ENCODE assay signal across 8 cellular contexts in the genomic region with DNA sequence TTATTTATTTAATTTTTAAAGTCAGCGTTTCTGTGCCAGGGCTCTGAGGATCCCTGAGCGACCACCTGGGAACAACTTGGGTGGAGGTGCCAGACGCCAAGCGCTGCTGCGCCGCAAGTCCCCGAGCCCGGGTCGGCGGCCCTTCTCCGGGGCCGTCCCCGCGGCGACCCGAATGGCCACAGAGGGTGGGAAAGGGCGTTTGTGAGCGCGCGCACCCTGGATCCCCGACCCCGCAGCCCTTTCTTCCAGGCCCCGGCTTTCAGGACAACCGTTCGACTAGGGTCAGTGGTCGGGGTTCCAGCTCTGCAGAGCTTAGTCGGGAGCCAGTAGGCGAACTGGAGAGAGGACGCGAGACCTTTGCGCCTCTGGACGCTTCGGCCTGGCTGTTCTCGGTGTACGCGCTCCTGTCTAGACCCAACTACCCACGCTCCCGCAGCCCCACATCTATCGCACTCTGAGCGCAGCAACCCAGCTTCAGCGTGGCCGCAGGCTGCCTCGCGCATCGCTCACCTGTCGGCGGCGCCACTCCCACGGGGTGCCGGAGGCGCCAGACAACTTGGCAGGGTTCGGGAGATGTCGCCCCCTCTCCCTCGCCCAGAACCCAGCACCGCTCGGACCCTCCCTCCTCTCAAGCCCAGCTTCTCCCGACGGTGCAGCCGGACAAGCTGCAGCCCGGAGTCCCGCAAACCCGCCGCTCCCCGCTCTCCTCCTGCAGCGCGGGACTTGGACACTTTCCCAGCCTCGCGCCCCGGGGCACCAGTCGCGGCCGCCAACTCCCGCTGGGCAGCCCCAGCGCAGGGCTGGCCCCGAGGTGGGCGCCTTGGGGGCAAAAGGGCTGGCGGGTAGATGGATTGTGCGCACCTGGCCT. TPM values are rescaled to one million over a fixed set of nuclear protein-coding genes. Genes with fewer than 3 reads are reported as not detected.
DNase-seq lines count a peak whose midpoint lies in the region; ATAC-seq and TF ChIP-seq lines count a peak whose summit lies in the region.

No MANE protein-coding gene starts in this region.

- WGBS in gastroesophageal sphincter (ENCODE audit: low coverage in 1 of 2), 2 donors: 6% methylated on average over 29 of the region's 78 CpGs; no CpG with 5 or more reads in 1 of the 2 donors

- H3K4me3 ChIP-seq in gastroesophageal sphincter: peak overlapping the region; percentile 34 to 56

- no peak for TF ChIP-seq POLR2A in gastroesophageal sphincter (IDR thresholded peaks at IDR 0.05)

- no peaks in the 10 kb centered on the region for H3K36me3 ChIP-seq in gastroesophageal sphincter

- intact Hi-C loops in posterior vena cava (cut with DNase I): no loop called here

- in situ Hi-C loops in G401 (cut with HindIII; ENCODE audit: low sequenced_read_pairs): no loop called here

- ATAC-seq in gastroesophageal sphincter (no peak), GM18498 (IDR thresholded peaks at IDR 0.05; ENCODE audit: unreplicated experiment) (no peak)

- H3K27ac ChIP-seq in gastroesophageal sphincter: no peak overlapping the region

- peaks cover 0 to 35% (median 25%) of the 10 kb centered on the region in 3 donors for H3K4me1 ChIP-seq in gastroesophageal sphincter

- no peak for TF ChIP-seq EP300 in gastroesophageal sphincter (IDR thresholded peaks at IDR 0.05)

- H3K27me3 ChIP-seq in gastroesophageal sphincter: peaks cover 55% of the 10 kb centered on the region

- H3K9me3 ChIP-seq in gastroesophageal sphincter: no peaks in the 10 kb centered on the region

- DNase-seq in EL (peak; percentile 29), NCI-H748 (lab: John Stamatoyannopoulos, UW; ENCODE audit: unreplicated experiment) (peak; percentile 65), posterior vena cava (ENCODE audit: low spot score) (peak; percentile 81), NCI-H446 treated with DMSO at 0.1 percent for 48 hours (lab: John Stamatoyannopoulos, UW) (no peak), NCI-H2171 (lab: John Stamatoyannopoulos, UW) (no peak), G401 (ENCODE audit: low spot score) (no peak)

- no peak for TF ChIP-seq CTCF in gastroesophageal sphincter (IDR thresholded peaks at IDR 0.05)

RNA-seq across cellular contexts. Expression of a gene that starts 0.8 kb away (rescaled TPM):
- total RNA-seq in gastroesophageal sphincter (1 to 10 TPM in 2 of 4 donors, under 1 TPM in 1, not detected in 1; 0.62 to 4.2 (median 1.1) TPM), posterior vena cava (under 1 TPM; 0.19 to 0.33 TPM)
- not detected in 2 replicates for total RNA-seq in G401 (2014; rRNA removed; shearing (Covaris generic))

Comparison
In these comparisons a context has a peak if more than half of its experiments do, and no peak if none do; other contexts are left out.
1. DNase-seq: peak in EL (single experiment), NCI-H748 (single experiment) and posterior vena cava (single experiment); none in NCI-H446 treated with DMSO at 0.1 percent for 48 hours (single experiment), NCI-H2171 (single experiment) and G401 (single experiment).